Comparison of ENCODE assay signal across 9 cellular contexts in genomic region chr17:55005520-55005919, GRCh38. TPM values are rescaled to one million over a fixed set of nuclear protein-coding genes. Genes with fewer than 3 reads are reported as not detected.
DNase-seq lines count a peak whose midpoint lies in the region; ATAC-seq and TF ChIP-seq lines count a peak whose summit lies in the region.
"Had no signal": no experiment of that assay in that cellular context is flagged by ENCODE, and none has a peak within 500 bp of the region (broad histone marks: within the 10 kb centered on the region; RNA-seq: fewer than 3 reads in every experiment).

No MANE protein-coding gene starts in this region.

- TF ChIP-seq CTCF in CD4-positive, alpha-beta T cell (IDR thresholded peaks at IDR 0.05) = peak; percentile 26
- TF ChIP-seq CTCF in GM23338 (conservative IDR thresholded peaks at IDR 0.05; ENCODE audit: low read depth in 2 of 2) (peak; percentile 59 to 62), Panc1 (IDR thresholded peaks at IDR 0.05) (peak; percentile 69), glutamatergic neuron (IDR thresholded peaks at IDR 0.05; ENCODE audit: partially characterized antibody, unreplicated experiment) (peak; percentile 55)

- H3K27ac ChIP-seq in CD4-positive, alpha-beta T cell (ENCODE audit: low read depth, low read length) = no peak overlapping the region
- H3K27ac ChIP-seq in GM23338 (ENCODE audit: low read depth) (no peak overlapping the region), Panc1 (ENCODE audit: low read length) (no peak overlapping the region)

- no peak for ATAC-seq in CD4-positive, alpha-beta T cell (ENCODE audit: poor library complexity)
- peak; percentile 71 for ATAC-seq in GM23338
- ATAC-seq in Panc1 = 0 out of 2 replicates have a peak, but pooled peaks have one; percentile 66

- no peaks in the 10 kb centered on the region for H3K9me2 ChIP-seq in GM23338 (ENCODE audit: insufficient read depth)

- no peaks in the 10 kb centered on the region for H3K9me3 ChIP-seq in CD4-positive, alpha-beta T cell (ENCODE audit: control insufficient read depth, low read length)
- H3K9me3 ChIP-seq in Panc1 (ENCODE audit: control insufficient read depth, insufficient read depth, low read depth, low read length) = no peaks in the 10 kb centered on the region

- no peak overlapping the region for H3K4me3 Mint-ChIP-seq in CD4-positive, alpha-beta T cell
- H3K4me3 Mint-ChIP-seq in GM23338 (no peak overlapping the region), glutamatergic neuron (ENCODE audit: unreplicated experiment) (no peak overlapping the region)
- H3K4me3 Mint-ChIP-seq: activated naive CD4-positive, alpha-beta T cell treated with anti-CD3 and anti-CD28 coated beads, Interleukin-2, amount 50 U/mL, for 24 hours had no signal

- no peaks in the 10 kb centered on the region for H4K20me1 ChIP-seq in GM23338 (replicated peaks; ENCODE audit: insufficient read depth)

- no peak overlapping the region for H3K4me2 ChIP-seq in GM23338

- no peaks in the 10 kb centered on the region for H3K4me1 Mint-ChIP-seq in CD4-positive, alpha-beta T cell (ENCODE audit: low read depth)
- H3K4me1 Mint-ChIP-seq in GM23338 (peaks cover 26% of the 10 kb centered on the region), glutamatergic neuron (ENCODE audit: low read depth, unreplicated experiment) (no peaks in the 10 kb centered on the region)
- H3K4me1 Mint-ChIP-seq: activated naive CD4-positive, alpha-beta T cell treated with anti-CD3 and anti-CD28 coated beads, Interleukin-2, amount 50 U/mL, for 24 hours had no signal

- CTCF ChIA-PET in CD4-positive, alpha-beta T cell (lab: Charles Lee) = interaction anchor here (0.6 to 1.9 kb wide), 2 partner anchors 12 to 416 kb away, joined by 3 to 5 read pairs; partner anchors contain the start of gene MMD
- CTCF ChIA-PET in Panc1 (lab: Charles Lee) = interaction anchor here (0.6 to 1.3 kb wide), 2 partner anchors 36 to 409 kb away, joined by 3 read pairs; no protein-coding TSS in a partner anchor

- BruUV-seq in Panc1 (replicated peaks; lab: Mats Ljungman, UMichigan) = no TSS peak

- H3K36me3 ChIP-seq in GM23338 (ENCODE audit: insufficient read depth) = no peaks in the 10 kb centered on the region
- H3K36me3 ChIP-seq in Panc1 (ENCODE audit: control insufficient read depth, insufficient read depth, low read length) = no peaks in the 10 kb centered on the region

- no peaks in the 10 kb centered on the region for H3K9me3 Mint-ChIP-seq in CD4-positive, alpha-beta T cell
- H3K9me3 Mint-ChIP-seq in GM23338 (no peaks in the 10 kb centered on the region), glutamatergic neuron (ENCODE audit: unreplicated experiment) (no peaks in the 10 kb centered on the region)
- H3K9me3 Mint-ChIP-seq: activated naive CD4-positive, alpha-beta T cell treated with anti-CD3 and anti-CD28 coated beads, Interleukin-2, amount 50 U/mL, for 24 hours had no signal

- H3K79me2 ChIP-seq in GM23338 (replicated peaks; ENCODE audit: insufficient read depth) = no peaks in the 10 kb centered on the region

- H3K4me1 ChIP-seq in GM23338 (ENCODE audit: insufficient read depth) (0 out of 2 replicates have a peak, but pooled peaks cover 4% of the 10 kb centered on the region), Panc1 (ENCODE audit: control insufficient read depth, insufficient read depth, low read length) (no peaks in the 10 kb centered on the region)

- no peaks in the 10 kb centered on the region for H3K27me3 ChIP-seq in CD4-positive, alpha-beta T cell (ENCODE audit: control insufficient read depth, insufficient read depth, low read length)
- H3K27me3 ChIP-seq in GM23338 (ENCODE audit: insufficient read depth) (no peaks in the 10 kb centered on the region), Panc1 (ENCODE audit: control insufficient read depth, insufficient read depth, low read length) (no peaks in the 10 kb centered on the region)

- in situ Hi-C loops in Panc1 (cut with HindIII; ENCODE audit: low pct_unique_long_range_greater_than_20kb, low sequenced_read_pairs) = no loop called here

- H3K27ac Mint-ChIP-seq in CD4-positive, alpha-beta T cell = no peak overlapping the region
- H3K27ac Mint-ChIP-seq in GM23338 (no peak overlapping the region), glutamatergic neuron (ENCODE audit: unreplicated experiment) (no peak overlapping the region)
- H3K27ac Mint-ChIP-seq: activated naive CD4-positive, alpha-beta T cell treated with anti-CD3 and anti-CD28 coated beads, Interleukin-2, amount 50 U/mL, for 24 hours had no signal

- H2AFZ ChIP-seq in GM23338 = no peak overlapping the region

- intact Hi-C loops in CD4-positive, alpha-beta T cell (cut with DNase I, micrococcal nuclease) = no loop called here
- intact Hi-C loops in Panc1 (cut with micrococcal nuclease; ENCODE audit: unreplicated experiment) = no loop called here

- peaks cover 23% of the 10 kb centered on the region for H3K36me3 Mint-ChIP-seq in CD4-positive, alpha-beta T cell (ENCODE audit: low read depth)
- H3K36me3 Mint-ChIP-seq in GM23338 (ENCODE audit: low read depth) = no peaks in the 10 kb centered on the region; the same call in 2 of the 3 replicates
- no peaks in the 10 kb centered on the region for H3K36me3 Mint-ChIP-seq in glutamatergic neuron (ENCODE audit: unreplicated experiment)

- POLR2A ChIA-PET in CD4-positive, alpha-beta T cell (lab: Charles Lee) = no interaction called here
- POLR2A ChIA-PET in Panc1 (lab: Charles Lee) = no interaction called here

- no peak for DNase-seq in CD4-positive, alpha-beta T cell
- DNase-seq in GM23338 (ENCODE audit: low spot score) (peak; percentile 73), Panc1 (ENCODE audit: low read depth, low spot score) (peak; percentile 10), glutamatergic neuron (no peak), germinal center (ENCODE audit: low spot score) (no peak), GM19240 (ENCODE audit: insufficient read length, low spot score) (no peak), HK-2 (ENCODE audit: unreplicated experiment) (no peak), T-helper 9 cell (no peak)

- H3K4me3 ChIP-seq in GM23338 (no peak overlapping the region), Panc1 (ENCODE audit: low read depth in 2 of 2, low read length in 2 of 2) (no peak overlapping the region)

- no peaks in the 10 kb centered on the region for H3K27me3 Mint-ChIP-seq in CD4-positive, alpha-beta T cell
- peaks cover 2% of the 10 kb centered on the region for H3K27me3 Mint-ChIP-seq in GM23338 (ENCODE audit: insufficient read depth, low read depth, poor library complexity)
- H3K27me3 Mint-ChIP-seq in glutamatergic neuron (ENCODE audit: unreplicated experiment) = no peaks in the 10 kb centered on the region
- H3K27me3 Mint-ChIP-seq: activated naive CD4-positive, alpha-beta T cell treated with anti-CD3 and anti-CD28 coated beads, Interleukin-2, amount 50 U/mL, for 24 hours had no signal

- no peaks in the 10 kb centered on the region for H3F3A ChIP-seq in GM23338 (replicated peaks; ENCODE audit: low read depth)

TF ChIP-seq in GM23338, 12 proteins besides CTCF, POLR2A, EP300 and RAD21 (continues in another document):
- TF ChIP-seq ZNF331 (CRISPR knock-in tag; IDR thresholded peaks at IDR 0.05; ENCODE audit: low read depth) (no peak), EZH2phosphoT487 (IDR thresholded peaks at IDR 0.05; ENCODE audit: unreplicated experiment) (no peak), EZH2 (IDR thresholded peaks at IDR 0.05; ENCODE audit: low read depth, unreplicated experiment) (no peak), STAT1 (IDR thresholded peaks at IDR 0.05; ENCODE audit: unreplicated experiment) (no peak)
- TF ChIP-seq, protein P1, sequence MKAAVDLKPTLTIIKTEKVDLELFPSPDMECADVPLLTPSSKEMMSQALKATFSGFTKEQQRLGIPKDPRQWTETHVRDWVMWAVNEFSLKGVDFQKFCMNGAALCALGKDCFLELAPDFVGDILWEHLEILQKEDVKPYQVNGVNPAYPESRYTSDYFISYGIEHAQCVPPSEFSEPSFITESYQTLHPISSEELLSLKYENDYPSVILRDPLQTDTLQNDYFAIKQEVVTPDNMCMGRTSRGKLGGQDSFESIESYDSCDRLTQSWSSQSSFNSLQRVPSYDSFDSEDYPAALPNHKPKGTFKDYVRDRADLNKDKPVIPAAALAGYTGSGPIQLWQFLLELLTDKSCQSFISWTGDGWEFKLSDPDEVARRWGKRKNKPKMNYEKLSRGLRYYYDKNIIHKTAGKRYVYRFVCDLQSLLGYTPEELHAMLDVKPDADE (IDR thresholded peaks at IDR 0.05) = no peak

RNA-seq across cellular contexts. Expression of gene STXBP4, which starts 37.0 kb away (rescaled TPM):
- total RNA-seq in CD4-positive, alpha-beta T cell = 1 to 10 TPM; 5.1 to 5.4 TPM
- total RNA-seq in GM23338 (2014; rRNA removed; shearing (Covaris generic)) = 45.4 and 52.1 TPM in 2 replicates
- polyA plus RNA-seq in GM23338 (2016; fragmentation: Nextera tagmentation; extraction: Ambion mirVana) = 25.0 and 26.4 TPM in 2 replicates
- total RNA-seq in Panc1 (2021; ENCODE audit: unreplicated experiment) (12.8 TPM), glutamatergic neuron (ENCODE audit: unreplicated experiment) (17.7 TPM)
- polyA plus RNA-seq in Panc1 (2012; ENCODE audit: insufficient read length) = 3.3 TPM

RNA-seq across cellular contexts. Expression of gene COX11, which starts 37.1 kb away (rescaled TPM):
- 10 to 100 TPM; 24.1 to 30.3 TPM for total RNA-seq in CD4-positive, alpha-beta T cell
- 54.5 and 56.7 TPM in 2 replicates for total RNA-seq in GM23338 (2014; rRNA removed; shearing (Covaris generic))
- 50.5 and 53.7 TPM in 2 replicates for polyA plus RNA-seq in GM23338 (2016; fragmentation: Nextera tagmentation; extraction: Ambion mirVana)
- 87.0 TPM for total RNA-seq in Panc1 (2021; ENCODE audit: unreplicated experiment)
- 78.9 TPM for polyA plus RNA-seq in Panc1 (2012; ENCODE audit: insufficient read length)
- 64.4 TPM for total RNA-seq in glutamatergic neuron (ENCODE audit: unreplicated experiment)

Comparison
In these comparisons a context has a peak if more than half of its experiments do, and no peak if none do; other contexts are left out.
1. DNase-seq: peak in GM23338 (single experiment) and Panc1 (single experiment); none in CD4-positive, alpha-beta T cell (0 of 10), glutamatergic neuron (single experiment), germinal center (single experiment), GM19240 (single experiment), HK-2 (single experiment) and T-helper 9 cell (single experiment).
2. Peak in every context shown above with its lines, with median percentiles within 50 percentile points of each other: CTCF ChIP-seq.